In genomic region chr3:127134466-127134865, GRCh38 we compare ENCODE assay signal across 22 cellular contexts. TPM values are rescaled to one million over a fixed set of nuclear protein-coding genes. Genes with fewer than 3 reads are reported as not detected.
"Had no signal": no experiment of that assay in that cellular context is flagged by ENCODE, and none has a peak within 500 bp of the region (broad histone marks: within the 10 kb centered on the region; RNA-seq: fewer than 3 reads in every experiment).

No MANE protein-coding gene starts in this region.

- H3K36me3 ChIP-seq: right lobe of liver had no signal

- H3K4me3 Mint-ChIP-seq: activated B cell treated with CpG ODN at 0.5 μM for 24 hours; activated CD4-positive, alpha-beta memory T cell treated with anti-CD3 and anti-CD28 coated beads for 36 hours; activated naive CD4-positive, alpha-beta T cell treated with anti-CD3 and anti-CD28 coated beads, Interleukin-2, amount 10 ng/mL, durations not matched to agents 7 days and 5 days; effector memory CD8-positive, alpha-beta T cell; stimulated activated memory B cell treated with anti-CD40 and anti-IgM and Interleukin-4, amounts not matched to agents 10 μg/mL and 1 μg/mL and 100 μg/mL, for 72 hours had no signal

- DNase-seq: activated B cell treated with CpG ODN at 0.5 μM for 24 hours; activated CD4-positive, alpha-beta memory T cell treated with anti-CD3 and anti-CD28 coated beads for 36 hours; activated CD4-positive, alpha-beta T cell treated with anti-CD3 and anti-CD28 coated beads for 4 hours; activated effector memory CD4-positive, alpha-beta T cell treated with Interleukin-2 at 50 U/mL for 16 hours; activated naive CD4-positive, alpha-beta T cell treated with anti-CD3 and anti-CD28 coated beads, Interleukin-2, amount 10 ng/mL, durations not matched to agents 7 days and 5 days; activated T-cell treated with anti-CD3 and anti-CD28 coated beads, Interleukin-2, amount 50 U/mL, for 1 hour; aorta; effector memory CD8-positive, alpha-beta T cell; right lobe of liver; stimulated activated CD4-positive, alpha-beta T cell treated with anti-CD3 and anti-CD28 coated beads, Interleukin-4, amount 100 ng/mL, for 4 hours had no signal

- H3K27me3 ChIP-seq: right lobe of liver, testis had no signal

- H3K27ac Mint-ChIP-seq: activated B cell treated with CpG ODN at 0.5 μM for 24 hours; activated CD4-positive, alpha-beta memory T cell treated with anti-CD3 and anti-CD28 coated beads for 36 hours; activated naive CD4-positive, alpha-beta T cell treated with anti-CD3 and anti-CD28 coated beads, Interleukin-2, amount 10 ng/mL, durations not matched to agents 7 days and 5 days; effector memory CD8-positive, alpha-beta T cell; stimulated activated memory B cell treated with anti-CD40 and anti-IgM and Interleukin-4, amounts not matched to agents 10 μg/mL and 1 μg/mL and 100 μg/mL, for 72 hours; type B pancreatic cell had no signal

- H3K9me3 Mint-ChIP-seq: activated B cell treated with CpG ODN at 0.5 μM for 24 hours; activated CD4-positive, alpha-beta memory T cell treated with anti-CD3 and anti-CD28 coated beads for 36 hours; activated naive CD4-positive, alpha-beta T cell treated with anti-CD3 and anti-CD28 coated beads, Interleukin-2, amount 10 ng/mL, durations not matched to agents 7 days and 5 days; effector memory CD8-positive, alpha-beta T cell; stimulated activated memory B cell treated with anti-CD40 and anti-IgM and Interleukin-4, amounts not matched to agents 10 μg/mL and 1 μg/mL and 100 μg/mL, for 72 hours; type B pancreatic cell had no signal

- ATAC-seq: effector memory CD8-positive, alpha-beta T cell; stimulated activated memory B cell treated with anti-CD40 and anti-IgM and Interleukin-4, amounts not matched to agents 10 μg/mL and 1 μg/mL and 100 μg/mL, for 72 hours had no signal

- H3K4me1 Mint-ChIP-seq: activated B cell treated with CpG ODN at 0.5 μM for 24 hours; activated naive CD4-positive, alpha-beta T cell treated with anti-CD3 and anti-CD28 coated beads, Interleukin-2, amount 10 ng/mL, durations not matched to agents 7 days and 5 days; stimulated activated memory B cell treated with anti-CD40 and anti-IgM and Interleukin-4, amounts not matched to agents 10 μg/mL and 1 μg/mL and 100 μg/mL, for 72 hours had no signal

- H3K4me1 ChIP-seq: right lobe of liver had no signal

- H3K27ac ChIP-seq: epithelial cell of prostate, parathyroid adenoma, right lobe of liver had no signal

- H3K4me3 ChIP-seq: right lobe of liver had no signal

- H3K79me2 ChIP-seq: parathyroid adenoma had no signal

- H3K36me3 Mint-ChIP-seq: activated CD4-positive, alpha-beta memory T cell treated with anti-CD3 and anti-CD28 coated beads for 36 hours; activated naive CD4-positive, alpha-beta T cell treated with anti-CD3 and anti-CD28 coated beads, Interleukin-2, amount 10 ng/mL, durations not matched to agents 7 days and 5 days; stimulated activated memory B cell treated with anti-CD40 and anti-IgM and Interleukin-4, amounts not matched to agents 10 μg/mL and 1 μg/mL and 100 μg/mL, for 72 hours; type B pancreatic cell had no signal

- H3K9me3 ChIP-seq: right lobe of liver, testis had no signal

- H3K9ac ChIP-seq: parathyroid adenoma had no signal

RNA-seq across cellular contexts. Expression of gene PRR23E, which starts 58.5 kb away (rescaled TPM):
- total RNA-seq: activated B cell treated with CpG ODN at 0.5 μM for 24 hours; activated CD4-positive, alpha-beta memory T cell treated with anti-CD3 and anti-CD28 coated beads for 36 hours; aorta; cerebellum; dermis microvascular lymphatic vessel endothelial cell; left lobe of liver; lung microvascular endothelial cell; mononuclear cell; right lobe of liver; SK-MEL-5 had no signal
- polyA plus RNA-seq: aorta, keratinocyte had no signal
